15 cellular contexts compared by ENCODE assay signal in genomic region chr11:68832476-68833176, GRCh38. TPM values are rescaled to one million over a fixed set of nuclear protein-coding genes. Genes with fewer than 3 reads are reported as not detected.
DNase-seq lines count a peak whose midpoint lies in the region; TF ChIP-seq lines count a peak whose summit lies in the region.
"Had no signal": no experiment of that assay in that cellular context is flagged by ENCODE, and none has a peak within 500 bp of the region (broad histone marks: within the 10 kb centered on the region; RNA-seq: fewer than 3 reads in every experiment).

No MANE protein-coding gene starts in this region.

- H3K27me3 Mint-ChIP-seq in IgD-negative memory B cell: no peaks in the 10 kb centered on the region

- TF ChIP-seq CTCF in AG10803 (conservative IDR thresholded peaks at IDR 0.05; ENCODE audit: low read length) (peak; percentile 15; the same call in 1 of the 2 replicates), parathyroid adenoma (IDR thresholded peaks at IDR 0.05) (no peak)

- H3K9me3 ChIP-seq in duodenal mucosa (ENCODE audit: control insufficient read depth in 1 of 2, low read length in 2 of 2) (no peaks in the 10 kb centered on the region), parathyroid adenoma (ENCODE audit: control insufficient read depth, low read length) (no peaks in the 10 kb centered on the region)
- H3K9me3 ChIP-seq: ovary, uterus had no signal

- H3K27ac ChIP-seq in duodenal mucosa (ENCODE audit: low read depth, low read length) (peak overlapping the region; percentile 43), parathyroid adenoma (peak overlapping the region; percentile 82)
- H3K27ac ChIP-seq: KMS-11, ovary, uterus had no signal

- H3K27me3 ChIP-seq in duodenal mucosa (ENCODE audit: control insufficient read depth in 1 of 2, insufficient read depth in 2 of 2, low read length in 2 of 2): no peaks in the 10 kb centered on the region
- H3K27me3 ChIP-seq in parathyroid adenoma (ENCODE audit: control insufficient read depth, insufficient read depth, low read length): no peaks in the 10 kb centered on the region
- H3K27me3 ChIP-seq: ovary, uterus had no signal

- H3K4me1 Mint-ChIP-seq in IgD-negative memory B cell: peaks cover 10 to 18% (median 14%) of the 10 kb centered on the region in 3 donors

- H3K4me1 ChIP-seq in duodenal mucosa (ENCODE audit: control insufficient read depth in 1 of 2, insufficient read depth in 2 of 2, low read length in 2 of 2) (peaks cover 87 to 89% of the 10 kb centered on the region in 2 donors), parathyroid adenoma (peaks cover 39% of the 10 kb centered on the region)

- peaks cover 51% of the 10 kb centered on the region for H3K79me2 ChIP-seq in parathyroid adenoma

- H3K4me3 ChIP-seq in AG10803 (ENCODE audit: low read length) (no peak overlapping the region), duodenal mucosa (ENCODE audit: low read depth in 1 of 2, low read length in 2 of 2) (peak overlapping the region; percentile 2 to 7), parathyroid adenoma (ENCODE audit: low read depth, low read length) (no peak overlapping the region)
- H3K4me3 ChIP-seq: ovary, uterus had no signal

- H3K27ac Mint-ChIP-seq in IgD-negative memory B cell: peak overlapping the region in 2 of 3 donors; percentile 19 to 39

- H3K36me3 Mint-ChIP-seq in IgD-negative memory B cell: peaks cover 5% of the 10 kb centered on the region

- H3K9me3 Mint-ChIP-seq in IgD-negative memory B cell: no peaks in the 10 kb centered on the region

- H3K36me3 ChIP-seq in duodenal mucosa (ENCODE audit: control insufficient read depth in 1 of 2, insufficient read depth in 2 of 2, low read length in 2 of 2): peaks cover 7 to 22% of the 10 kb centered on the region in 2 donors
- H3K36me3 ChIP-seq in parathyroid adenoma (ENCODE audit: control insufficient read depth, insufficient read depth, low read length): no peaks in the 10 kb centered on the region
- H3K36me3 ChIP-seq: ovary, uterus had no signal

- peak overlapping the region; percentile 16 to 35 for H3K9ac ChIP-seq in duodenal mucosa (ENCODE audit: low read depth in 1 of 2, low read length in 2 of 2)
- no peak overlapping the region for H3K9ac ChIP-seq in parathyroid adenoma
- H3K9ac ChIP-seq: KMS-11 had no signal

- H3K4me2 ChIP-seq in parathyroid adenoma (ENCODE audit: low read length): peak overlapping the region; percentile 15
- H3K4me2 ChIP-seq: KMS-11 had no signal

- H2AFZ ChIP-seq in parathyroid adenoma: no peak overlapping the region

- DNase-seq in AG10803 (ENCODE audit: low read depth) (peak; percentile 68), T-helper 1 cell (no peak), D341Med (ENCODE audit: low spot score) (no peak), UCSD-AML1 (lab: John Stamatoyannopoulos, UW; ENCODE audit: unreplicated experiment) (no peak)
- no peak for DNase-seq in stimulated activated CD4-positive, alpha-beta T cell treated with anti-CD3 and anti-CD28 coated beads, Interleukin-2, amount 100 ng/mL, for 24 hours
- DNase-seq: activated naive CD4-positive, alpha-beta T cell treated with anti-CD3 and anti-CD28 coated beads, Interleukin-2, amount 50 U/mL, for 16 hours; NCI-H2029 treated with DMSO at 0.1 percent for 48 hours; NCI-H82; ovary; SHP77; uterus had no signal

- no peak overlapping the region for H3K4me3 Mint-ChIP-seq in IgD-negative memory B cell

RNA-seq across cellular contexts. Expression of gene CPT1A, which starts 9.1 kb away (rescaled TPM):
- 5.8 TPM for polyA plus RNA-seq in IgD-negative memory B cell

Comparison
In these comparisons a context has a peak if more than half of its experiments do, and no peak if none do; other contexts are left out.
1. H3K4me3 ChIP-seq: peak in duodenal mucosa (2 of 2); none in AG10803 (single experiment) and parathyroid adenoma (single experiment).